ENCODE assay signal across 29 cellular contexts in the genomic region with DNA sequence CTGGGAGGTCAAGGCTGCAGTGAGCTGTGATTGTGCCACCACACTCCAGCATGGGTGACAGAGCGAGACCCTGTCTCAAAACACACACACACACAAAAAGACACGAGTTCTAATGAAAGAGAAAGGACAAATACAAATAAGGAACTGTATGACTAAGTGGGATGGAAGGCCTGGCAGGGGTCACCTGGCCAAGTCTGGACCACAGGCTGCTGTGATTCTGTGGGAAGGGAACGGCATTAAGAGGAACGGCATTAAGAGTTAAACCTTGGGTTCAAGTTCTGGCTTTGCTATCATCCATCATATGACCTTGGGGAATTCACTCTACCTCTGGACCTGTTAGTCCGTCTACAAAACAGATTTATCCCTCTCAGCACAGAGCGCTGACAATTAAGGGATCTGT. TPM values are rescaled to one million over a fixed set of nuclear protein-coding genes. Genes with fewer than 3 reads are reported as not detected.
DNase-seq lines count a peak whose midpoint lies in the region; ATAC-seq, FAIRE-seq and TF ChIP-seq lines count a peak whose summit lies in the region.
"Had no signal": no experiment of that assay in that cellular context is flagged by ENCODE, and none has a peak within 500 bp of the region (broad histone marks: within the 10 kb centered on the region; RNA-seq: fewer than 3 reads in every experiment).

No MANE protein-coding gene starts in this region.

- in situ Hi-C loops in mammary epithelial cell (cut with MboI; ENCODE audit: low sequenced_read_pairs in 2 of 2) = no loop called here
- in situ Hi-C loops in G401 (cut with HindIII; ENCODE audit: low sequenced_read_pairs) = no loop called here

- no peaks in the 10 kb centered on the region for H3K4me1 Mint-ChIP-seq in immature natural killer cell
- H3K4me1 Mint-ChIP-seq: B cell; CD8-positive, alpha-beta memory T cell had no signal

- peaks cover 44% of the 10 kb centered on the region for H3K79me2 ChIP-seq in mammary epithelial cell (ENCODE audit: insufficient read depth, low read length)

- 80% methylated on average over 6 of the region's 6 CpGs for WGBS in mammary epithelial cell (ENCODE audit: low coverage, missing lambda C conversion rate)
- WGBS in heart left ventricle, 4 donors = 87 to 94% (median 91%) methylated on average over 6 of the region's 6 CpGs

- H4K20me1 ChIP-seq in mammary epithelial cell (ENCODE audit: insufficient read depth, low read length) = no peaks in the 10 kb centered on the region

- H3K27ac ChIP-seq in 22Rv1 = peak overlapping the region; percentile 52
- peak overlapping the region; percentile 81 for H3K27ac ChIP-seq in mammary epithelial cell (ENCODE audit: insufficient read depth, low read depth, low read length)
- H3K27ac ChIP-seq in kidney (ENCODE audit: low read depth in 2 of 2, low read length in 2 of 2) = no peak overlapping the region
- H3K27ac ChIP-seq in heart left ventricle = no peak overlapping the region
- H3K27ac ChIP-seq: pancreas, spleen, suprapubic skin had no signal

- H3K36me3 Mint-ChIP-seq in immature natural killer cell = no peaks in the 10 kb centered on the region
- H3K36me3 Mint-ChIP-seq: CD8-positive, alpha-beta memory T cell had no signal

- dilution Hi-C loops in mammary epithelial cell (cut with HindIII; ENCODE audit: low sequenced_read_pairs) = no loop called here

- peaks cover 0 to 6% (median 0%) of the 10 kb centered on the region in 3 donors for H3K27me3 Mint-ChIP-seq in immature natural killer cell (ENCODE audit: low read depth in 3 of 3)
- H3K27me3 Mint-ChIP-seq: activated naive CD8-positive, alpha-beta T cell had no signal

- no peak overlapping the region for H2AFZ ChIP-seq in mammary epithelial cell (ENCODE audit: low read depth, low read length)

- H3K9me3 ChIP-seq in mammary epithelial cell (replicated peaks; ENCODE audit: insufficient read depth, low read length) (no peaks in the 10 kb centered on the region), kidney (ENCODE audit: control insufficient read depth in 1 of 2, low read length in 2 of 2) (no peaks in the 10 kb centered on the region), heart left ventricle (no peaks in the 10 kb centered on the region)
- H3K9me3 ChIP-seq: HAP-1, pancreas, spleen, suprapubic skin had no signal

- intact Hi-C loops in mammary epithelial cell (cut with micrococcal nuclease) (no loop called here), kidney (cut with DNase I) (no loop called here), heart left ventricle (cut with DNase I) (no loop called here)

- H3K4me2 ChIP-seq in mammary epithelial cell (ENCODE audit: insufficient read depth, low read depth, low read length) = peak overlapping the region; percentile 100

- H3K9me3 Mint-ChIP-seq in immature natural killer cell = no peaks in the 10 kb centered on the region
- H3K9me3 Mint-ChIP-seq: CD8-positive, alpha-beta memory T cell; neural crest cell; T-helper 2 cell treated with Interferon-gamma antibody and Interleukin-4, amounts not matched to agents 5 μg/mL and 100 μg/mL, for 36 hours had no signal

- DNase-seq in M059J (ENCODE audit: low read depth) (peak; percentile 55), mammary epithelial cell (no peak), kidney (no peak), G401 (ENCODE audit: low spot score) (no peak), immature natural killer cell (no peak), heart left ventricle (no peak), SW 1271 (lab: John Stamatoyannopoulos, UW) (no peak)
- DNase-seq: activated CD8-positive, alpha-beta T cell treated with anti-CD3 and anti-CD28 coated beads, Interleukin-2, amount 10 ng/mL, durations not matched to agents 7 days and 5 days; activated effector memory CD4-positive, alpha-beta T cell treated with Interleukin-2 at 50 U/mL for 16 hours; activated T-cell treated with anti-CD3 and anti-CD28 coated beads for 4 hours; KG1; left cardiac atrium; mesenchymal stem cell; NCI-H1417 treated with DMSO at 0.1 percent for 48 hours; NCI-H2081 treated with DMSO at 0.1 percent for 48 hours; NCI-H774; pancreas; spleen; stimulated activated CD4-positive, alpha-beta T cell treated with anti-CD3 and anti-CD28 coated beads, Interleukin-4, amount 100 ng/mL, for 1 hour had no signal

- H3K4me1 ChIP-seq in mammary epithelial cell (ENCODE audit: insufficient read depth, low read length) (peaks cover 43% of the 10 kb centered on the region), kidney (ENCODE audit: control insufficient read depth in 1 of 2, insufficient read depth in 1 of 2, low read depth in 1 of 2, low read length in 2 of 2) (peaks cover 9 to 14% of the 10 kb centered on the region in 2 donors), heart left ventricle (peaks cover 0 to 9% (median 0%) of the 10 kb centered on the region in 12 donors)

- no peak for TF ChIP-seq POLR2A in heart left ventricle (IDR thresholded peaks at IDR 0.05)

- H3K4me3 Mint-ChIP-seq in immature natural killer cell = no peak overlapping the region
- H3K4me3 Mint-ChIP-seq: activated CD8-positive, alpha-beta T cell treated with anti-CD3 and anti-CD28 coated beads, Interleukin-2, amount 10 ng/mL, durations not matched to agents 7 days and 5 days; activated naive CD8-positive, alpha-beta T cell; B cell; neural crest cell; T-helper 2 cell treated with Interferon-gamma antibody and Interleukin-4, amounts not matched to agents 5 μg/mL and 100 μg/mL, for 36 hours had no signal

- no peak for TF ChIP-seq CTCF in 22Rv1 (IDR thresholded peaks at IDR 0.05)
- no peak for TF ChIP-seq CTCF in mammary epithelial cell (conservative IDR thresholded peaks at IDR 0.05 in 1 of 2, IDR thresholded peaks at IDR 0.05 in 1 of 2; ENCODE audit: extremely low read depth in 1 of 2, insufficient read depth in 1 of 2, low read depth in 1 of 2, low read length in 2 of 2)
- TF ChIP-seq CTCF in kidney (IDR thresholded peaks at IDR 0.05; ENCODE audit: borderline replicate concordance, extremely low read depth, insufficient read depth) = no peak
- no peak for TF ChIP-seq CTCF in heart left ventricle (IDR thresholded peaks at IDR 0.05)

- H3K27me3 ChIP-seq in mammary epithelial cell (ENCODE audit: insufficient read depth, low read length) = no peaks in the 10 kb centered on the region
- no peaks in the 10 kb centered on the region for H3K27me3 ChIP-seq in heart left ventricle
- H3K27me3 ChIP-seq: pancreas, spleen, suprapubic skin had no signal

- H3K9ac ChIP-seq in mammary epithelial cell (ENCODE audit: insufficient read depth, low read length) = no peak overlapping the region
- no peak overlapping the region for H3K9ac ChIP-seq in kidney (ENCODE audit: low read length in 2 of 2)

- H3K4me3 ChIP-seq in mammary epithelial cell (replicated peaks in 1 of 3; ENCODE audit: insufficient read depth in 1 of 3, low read depth in 2 of 3, low read length in 3 of 3) (peak overlapping the region in 2 of 3 experiments; percentile 44 to 68), kidney (ENCODE audit: low read length in 2 of 2) (peak overlapping the region; percentile 30 to 62), heart left ventricle (no peak overlapping the region)
- H3K4me3 ChIP-seq: HAP-1, pancreas, spleen, suprapubic skin had no signal

- no peak for ATAC-seq in heart left ventricle
- ATAC-seq: activated CD8-positive, alpha-beta T cell treated with anti-CD3 and anti-CD28 coated beads, Interleukin-2, amount 10 ng/mL, durations not matched to agents 7 days and 5 days; left cardiac atrium had no signal

- CTCF ChIA-PET in mammary epithelial cell (lab: Charles Lee; ENCODE audit: low non-redundant PET) = no interaction called here

- H3K27ac Mint-ChIP-seq in immature natural killer cell = no peak overlapping the region
- H3K27ac Mint-ChIP-seq: activated CD8-positive, alpha-beta T cell treated with anti-CD3 and anti-CD28 coated beads, Interleukin-2, amount 10 ng/mL, durations not matched to agents 7 days and 5 days; activated naive CD8-positive, alpha-beta T cell; B cell; CD8-positive, alpha-beta memory T cell; T-helper 2 cell treated with Interferon-gamma antibody and Interleukin-4, amounts not matched to agents 5 μg/mL and 100 μg/mL, for 36 hours had no signal

- no TSS peak for BruUV-seq in mammary epithelial cell (replicated peaks; lab: Mats Ljungman, UMichigan)

- no peak for FAIRE-seq in kidney (lab: Jason Lieb, UNC)
- FAIRE-seq: A204.1, pancreas, urothelium cell line had no signal

- H3K36me3 ChIP-seq in mammary epithelial cell (ENCODE audit: insufficient read depth, low read length) (peaks cover 4% of the 10 kb centered on the region), kidney (ENCODE audit: control insufficient read depth in 1 of 2, insufficient read depth in 2 of 2, low read length in 2 of 2) (no peaks in the 10 kb centered on the region), heart left ventricle (no peaks in the 10 kb centered on the region)
- H3K36me3 ChIP-seq: HAP-1, pancreas, spleen, suprapubic skin had no signal

RNA-seq across cellular contexts. Expression of a gene that starts 47.7 kb away (rescaled TPM):
- 8.1 and 13.2 TPM in 2 replicates for total RNA-seq in M059J (2014; rRNA removed; shearing (Covaris generic))
- total RNA-seq in mammary epithelial cell (10 to 100 TPM; 21.3 to 26.2 TPM), kidney (22.3 TPM), heart left ventricle (10 to 100 TPM in 8 of 9 donors, 1 to 10 TPM in 1; 8.2 to 22.0 (median 14.9) TPM)
- polyA plus RNA-seq in mammary epithelial cell (11.3 TPM), kidney (ENCODE audit: insufficient read depth, low read depth, low replicate concordance) (6.8 TPM), immature natural killer cell (under 1 TPM in 2 of 3 donors, not detected in 1; 0.12 to 0.16 TPM), heart left ventricle (10 to 100 TPM; 15.4 to 22.1 TPM)
- 1.3 TPM for polyA minus RNA-seq in mammary epithelial cell
- total RNA-seq in G401 (2014; rRNA removed; shearing (Covaris generic)) = 48.4 and 67.5 TPM in 2 replicates

RNA-seq across cellular contexts. Expression of a gene that starts 53.6 kb away (rescaled TPM):
- total RNA-seq in M059J (2014; rRNA removed; shearing (Covaris generic)) = 19.2 and 37.1 TPM in 2 replicates
- total RNA-seq in mammary epithelial cell (10 to 100 TPM; 52.0 to 67.0 TPM), kidney (20.8 TPM), heart left ventricle (10 to 100 TPM in 7 of 9 donors, 1 to 10 TPM in 2; 2.6 to 22.4 (median 13.1) TPM)
- polyA plus RNA-seq in mammary epithelial cell (37.1 TPM), kidney (ENCODE audit: insufficient read depth, low read depth, low replicate concordance) (95.2 TPM), immature natural killer cell (1 to 10 TPM in 2 of 3 donors, not detected in 1; 3.7 to 4.2 TPM), heart left ventricle (10 to 100 TPM; 11.7 to 20.3 TPM)
- polyA minus RNA-seq in mammary epithelial cell = 89.7 TPM
- total RNA-seq in G401 (2014; rRNA removed; shearing (Covaris generic)) = 31.1 and 93.9 TPM in 2 replicates

Comparison
In these comparisons a context has a peak if more than half of its experiments do, and no peak if none do; other contexts are left out.
1. H3K27ac ChIP-seq: peak in 22Rv1 (single experiment) and mammary epithelial cell (single experiment); none in kidney (0 of 2) and heart left ventricle (0 of 12).
2. H3K4me3 ChIP-seq: peak in mammary epithelial cell (2 of 3) and kidney (2 of 2); none in heart left ventricle (0 of 12).